ENCODE assay signal across 9 cellular contexts in the genomic region with DNA sequence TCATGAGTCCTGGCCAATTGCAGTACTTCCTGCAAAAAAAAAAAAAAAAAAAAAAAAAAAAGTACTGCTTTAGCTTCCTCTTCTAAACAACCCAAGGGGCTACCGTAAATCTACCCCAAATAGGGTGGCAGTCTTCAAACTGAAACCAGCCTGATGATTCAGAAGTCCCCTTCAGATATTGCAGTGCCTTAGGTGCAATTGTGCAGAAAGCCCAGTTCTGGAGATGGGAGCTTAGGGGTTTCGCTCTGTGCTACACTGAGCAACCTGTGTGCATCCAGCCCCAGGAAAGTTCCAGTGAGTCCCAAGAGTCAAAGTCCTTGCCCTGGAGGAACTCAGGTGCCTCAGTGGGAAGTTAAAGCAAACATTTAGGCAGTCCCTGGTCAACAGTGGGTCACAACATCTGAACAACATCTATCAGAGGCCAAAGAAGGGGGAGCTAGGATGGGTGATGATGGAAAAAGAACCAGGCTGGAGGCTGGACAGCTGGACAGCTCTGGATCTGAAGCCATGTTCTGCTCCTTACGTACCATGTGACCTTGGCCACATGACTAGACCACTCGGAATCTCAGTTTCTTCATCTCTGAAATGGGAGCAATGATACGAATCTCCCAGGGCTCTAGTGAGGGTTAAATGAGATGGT. TPM values are rescaled to one million over a fixed set of nuclear protein-coding genes. Genes with fewer than 3 reads are reported as not detected.
DNase-seq lines count a peak whose midpoint lies in the region; ATAC-seq, FAIRE-seq and TF ChIP-seq lines count a peak whose summit lies in the region.
"Had no signal": no experiment of that assay in that cellular context is flagged by ENCODE, and none has a peak within 500 bp of the region (broad histone marks: within the 10 kb centered on the region; RNA-seq: fewer than 3 reads in every experiment).

No MANE protein-coding gene starts in this region.

- no peak overlapping the region for H2AFZ ChIP-seq in K562 (ENCODE audit: low read depth, low read length)

- 84% methylated on average over 5 of the region's 5 CpGs for WGBS in right cardiac atrium
- 3% methylated on average over 5 of the region's 5 CpGs for WGBS in K562 (ENCODE audit: insufficient coverage, low coverage, missing lambda C conversion rate)

- FAIRE-seq in K562 (lab: Jason Lieb, UNC) (no peak), urothelium cell line (lab: Jason Lieb, UNC) (no peak)

- H3K9ac ChIP-seq in K562 (ENCODE audit: insufficient read depth in 1 of 2, low read depth in 2 of 2, low read length in 2 of 2), result no peak overlapping the region

- CTCF ChIA-PET in K562 (lab: Yijun Ruan, JAX; ENCODE audit: low intra/inter-chr PET ratio), result no interaction called here

- TF ChIP-seq CTCF in right atrium auricular region (IDR thresholded peaks at IDR 0.05) (no peak), K562 (IDR thresholded peaks at IDR 0.05 in 2 of 3, conservative IDR thresholded peaks at IDR 0.05 in 1 of 3; ENCODE audit: insufficient read depth in 2 of 3, low read depth in 1 of 3, low read length in 3 of 3) (no peak), foreskin keratinocyte (conservative IDR thresholded peaks at IDR 0.05) (no peak)

- H3K4me1 ChIP-seq in right cardiac atrium (ENCODE audit: control insufficient read depth, insufficient read depth, low read length), result peaks cover 7% of the 10 kb centered on the region
- peaks cover 0 to 32% of the 10 kb centered on the region in 2 donors for H3K4me1 ChIP-seq in right atrium auricular region
- no peaks in the 10 kb centered on the region; a peak in 1 of 5 replicates for H3K4me1 ChIP-seq in K562 (replicated peaks in 1 of 2; ENCODE audit: control insufficient read depth in 2 of 2, insufficient read depth in 2 of 2, low read length in 2 of 2)
- peaks cover 11% of the 10 kb centered on the region for H3K4me1 ChIP-seq in foreskin keratinocyte

- peak overlapping the region; percentile 27 for H3K27ac ChIP-seq in right cardiac atrium (ENCODE audit: low read length)
- H3K27ac ChIP-seq in right atrium auricular region, result no peak overlapping the region
- no peak overlapping the region for H3K27ac ChIP-seq in K562 (ENCODE audit: extremely low read depth, low read depth, low read length)
- no peak overlapping the region for H3K27ac ChIP-seq in foreskin keratinocyte
- H3K27ac ChIP-seq: thyroid gland had no signal

- TF ChIP-seq RAD21 in K562 (CRISPR knock-in tag; conservative IDR thresholded peaks at IDR 0.05 in 1 of 2, IDR thresholded peaks at IDR 0.05 in 1 of 2), result no peak

- TF ChIP-seq EP300 in K562 (IDR thresholded peaks at IDR 0.05; ENCODE audit: low read length), result no peak

- ATAC-seq in right cardiac atrium (no peak), K562 (no peak), foreskin keratinocyte (no peak)

- no peak for TF ChIP-seq POLR2A in K562 (conservative IDR thresholded peaks at IDR 0.05)

- H3K4me3 ChIP-seq in right cardiac atrium (ENCODE audit: low read length) (no peak overlapping the region), right atrium auricular region (no peak overlapping the region), K562 (no peak overlapping the region)
- H3K4me3 ChIP-seq: thyroid gland had no signal

- intact Hi-C loops in right cardiac atrium (cut with DNase I) (no loop called here), K562 (cut with micrococcal nuclease) (no loop called here)

- H3K4me2 ChIP-seq in K562 (ENCODE audit: insufficient read depth, low read length), result no peak overlapping the region

- H3K36me3 ChIP-seq in right atrium auricular region, result no peaks in the 10 kb centered on the region
- H3K36me3 ChIP-seq in K562 (ENCODE audit: control insufficient read depth, insufficient read depth, low read length), result no peaks in the 10 kb centered on the region
- H3K36me3 ChIP-seq: thyroid gland had no signal

- no peaks in the 10 kb centered on the region for H3K79me2 ChIP-seq in K562 (ENCODE audit: control insufficient read depth, insufficient read depth, low read length)

- POLR2A ChIA-PET in K562 (lab: Yijun Ruan, JAX), result interaction anchor here (1.0 to 1.6 kb wide), 2 partner anchors 9 kb away, joined by 3 to 6 read pairs; no protein-coding TSS in a partner anchor

- in situ Hi-C loops in K562 (cut with MboI), result no loop called here

- H3K27me3 ChIP-seq in right cardiac atrium (ENCODE audit: control insufficient read depth, insufficient read depth) (no peaks in the 10 kb centered on the region), right atrium auricular region (no peaks in the 10 kb centered on the region), K562 (ENCODE audit: control insufficient read depth in 2 of 2, insufficient read depth in 2 of 2, low read length in 2 of 2) (peaks cover 17 to 51% of the 10 kb centered on the region in 2 experiments; a peak in 4 of 5 replicates), foreskin keratinocyte (peaks cover 24% of the 10 kb centered on the region)
- H3K27me3 ChIP-seq: thyroid gland had no signal

- no peaks in the 10 kb centered on the region for H3K9me3 ChIP-seq in right cardiac atrium (ENCODE audit: control insufficient read depth, low read length)
- no peaks in the 10 kb centered on the region for H3K9me3 ChIP-seq in right atrium auricular region
- H3K9me3 ChIP-seq in K562 (replicated peaks; ENCODE audit: control insufficient read depth, insufficient read depth, low read depth, low read length), result no peaks in the 10 kb centered on the region
- H3K9me3 ChIP-seq: thyroid gland had no signal

- DNase-seq in right cardiac atrium (no peak), right atrium auricular region (ENCODE audit: low spot score) (no peak), M059J (ENCODE audit: low read depth) (peak; percentile 42), K562 (ENCODE audit: extremely low read depth in 1 of 4, low spot score in 3 of 4) (no peak), foreskin keratinocyte (no peak), urothelium cell line (ENCODE audit: low spot score) (no peak), DMS114 treated with DMSO at 0.1 percent for 48 hours (lab: John Stamatoyannopoulos, UW; ENCODE audit: unreplicated experiment) (no peak), NCI-H82 treated with DMSO at 0.1 percent for 48 hours (lab: John Stamatoyannopoulos, UW; ENCODE audit: unreplicated experiment) (no peak)

- no TSS peak for BruUV-seq in K562 (replicated peaks; lab: Mats Ljungman, UMichigan)

- peaks cover 3% of the 10 kb centered on the region for H3K9me1 ChIP-seq in K562 (ENCODE audit: control insufficient read depth, insufficient read depth, low read length)

- H4K20me1 ChIP-seq in K562 (replicated peaks; ENCODE audit: control insufficient read depth, insufficient read depth, low read length), result peaks cover 6% of the 10 kb centered on the region; the same call in 1 of the 2 replicates

TF ChIP-seq in K562, 482 proteins besides CTCF, POLR2A, EP300 and RAD21 (continues in another document):
- TF ChIP-seq KAT8 (IDR thresholded peaks at IDR 0.05; ENCODE audit: low read depth), result no peak
- no peak for TF ChIP-seq ZSCAN32 (CRISPR knock-in tag; IDR thresholded peaks at IDR 0.05)

RNA-seq across cellular contexts. Expression of a gene that starts 6.7 kb away (rescaled TPM):
- total RNA-seq in right cardiac atrium (1 to 10 TPM; 5.3 to 9.1 (median 7.5) TPM), right atrium auricular region (1 to 10 TPM; 3.2 to 3.4 TPM), K562 (2014; rRNA removed) (not detected in 2 replicates), K562 (2014; rRNA removed; fragmentation: Illumina TruSeq; extraction: Trizol) (not detected in 2 replicates), K562 (2015; rRNA removed; fragmentation: Illumina TruSeq; extraction: Trizol) (0.04 and 0.11 TPM in 2 replicates), K562 (2021) (0.20 and 0.38 TPM in 2 replicates), foreskin keratinocyte (0.07 TPM in 1 of 2 replicates, not detected in the other)
- polyA plus RNA-seq in right cardiac atrium (7.3 TPM), K562 (2011; rRNA removed) (not detected in 2 replicates), K562 (2014; fragmentation: Illumina TruSeq; extraction: Trizol) (not detected in 2 replicates), K562 (2014; fragmentation: Nextera tagmentation; extraction: Ambion mirVana) (under 1 TPM; 0.01 to 0.08 TPM), K562 (2014; rRNA removed) (0.11 TPM in 1 of 2 replicates, not detected in the other), foreskin keratinocyte (0.03 and 0.06 TPM in 2 replicates)
- 0.71 and 1.0 TPM in 2 replicates for total RNA-seq in M059J (2014; rRNA removed; shearing (Covaris generic))
- 0.19 TPM in 1 of 2 replicates, not detected in the other for total RNA-seq in K562 (2011; cell fraction: chromatin; rRNA removed; ENCODE audit: low replicate concordance)
- not detected in 2 replicates for total RNA-seq in K562 (2011; cell fraction: nucleolus; rRNA removed)
- 0.31 TPM in 1 of 2 replicates, not detected in the other for total RNA-seq in K562 (2011; cell fraction: nucleoplasm; rRNA removed)
- not detected in 2 replicates for polyA plus RNA-seq in K562 (2011; cell fraction: cytosol; rRNA removed)
- 0.04 and 0.13 TPM in 2 replicates for polyA plus RNA-seq in K562 (2011; cell fraction: nucleus; rRNA removed)
- 0.23 and 0.25 TPM in 2 replicates for polyA plus RNA-seq in K562 (2012)
- 0.06 TPM in 1 of 2 replicates, not detected in the other for polyA minus RNA-seq in K562 (2011; rRNA and poly(A)+ RNA removed)
- not detected in 2 replicates for polyA minus RNA-seq in K562 (2011; cell fraction: cytosol; rRNA and poly(A)+ RNA removed)
- polyA minus RNA-seq in K562 (2011; cell fraction: nucleus; rRNA and poly(A)+ RNA removed), result not detected in 2 replicates

RNA-seq across cellular contexts. Expression of a gene that starts 51.7 kb away (rescaled TPM):
- total RNA-seq in right cardiac atrium (1 to 10 TPM; 1.9 to 3.2 (median 2.0) TPM), right atrium auricular region (under 1 TPM; 0.30 to 0.83 TPM), K562 (2014; rRNA removed) (0.77 TPM in 1 of 2 replicates, not detected in the other), K562 (2014; rRNA removed; fragmentation: Illumina TruSeq; extraction: Trizol) (not detected in 2 replicates), K562 (2015; rRNA removed; fragmentation: Illumina TruSeq; extraction: Trizol) (not detected in 2 replicates), K562 (2021) (0.04 and 0.09 TPM in 2 replicates), foreskin keratinocyte (not detected in 2 replicates)
- polyA plus RNA-seq in right cardiac atrium (1.4 TPM), K562 (2011; rRNA removed) (0.36 and 1.0 TPM in 2 replicates), K562 (2014; fragmentation: Illumina TruSeq; extraction: Trizol) (0.11 TPM in 1 of 2 replicates, not detected in the other), K562 (2014; fragmentation: Nextera tagmentation; extraction: Ambion mirVana) (under 1 TPM; 0.04 to 0.08 TPM), K562 (2014; rRNA removed) (0.12 TPM in 1 of 2 replicates, not detected in the other), foreskin keratinocyte (not detected in 2 replicates)
- total RNA-seq in M059J (2014; rRNA removed; shearing (Covaris generic)), result 0.10 TPM in 1 of 2 replicates, not detected in the other
- 0.63 and 1.5 TPM in 2 replicates for total RNA-seq in K562 (2011; cell fraction: chromatin; rRNA removed; ENCODE audit: low replicate concordance)
- 0.39 and 1.0 TPM in 2 replicates for total RNA-seq in K562 (2011; cell fraction: nucleolus; rRNA removed)
- total RNA-seq in K562 (2011; cell fraction: nucleoplasm; rRNA removed), result 0.51 and 1.4 TPM in 2 replicates
- polyA plus RNA-seq in K562 (2011; cell fraction: cytosol; rRNA removed), result 0.73 and 0.87 TPM in 2 replicates
- 0.81 and 1.9 TPM in 2 replicates for polyA plus RNA-seq in K562 (2011; cell fraction: nucleus; rRNA removed)
- polyA plus RNA-seq in K562 (2012), result 0.29 and 0.39 TPM in 2 replicates
- polyA minus RNA-seq in K562 (2011; rRNA and poly(A)+ RNA removed), result 0.32 and 0.93 TPM in 2 replicates
- not detected in 2 replicates for polyA minus RNA-seq in K562 (2011; cell fraction: cytosol; rRNA and poly(A)+ RNA removed)
- 0.40 and 1.00 TPM in 2 replicates for polyA minus RNA-seq in K562 (2011; cell fraction: nucleus; rRNA and poly(A)+ RNA removed)
